11 cellular contexts compared by ENCODE assay signal in genomic region chr1:167409183-167409582, GRCh38.
DNase-seq lines count a peak whose midpoint lies in the region; ATAC-seq, FAIRE-seq and TF ChIP-seq lines count a peak whose summit lies in the region.
"Had no signal": no experiment of that assay in that cellular context is flagged by ENCODE, and none has a peak within 500 bp of the region (broad histone marks: within the 10 kb centered on the region; RNA-seq: fewer than 3 reads in every experiment).

No MANE protein-coding gene starts in this region.

- no peak overlapping the region for H3K9ac ChIP-seq in H1 (replicated peaks in 1 of 4; ENCODE audit: extremely low read depth in 1 of 4, low read depth in 3 of 4, low read length in 3 of 4)

- no peak overlapping the region for H3K4me3 Mint-ChIP-seq in type B pancreatic cell

- H3K4me3 ChIP-seq in OCI-LY7 (ENCODE audit: low read depth, low read length, poor library complexity, severe bottlenecking) (no peak overlapping the region), H1 (ENCODE audit: extremely low read depth in 1 of 4, insufficient read depth in 2 of 4, low read depth in 3 of 4, low read length in 4 of 4) (no peak overlapping the region), pancreas (no peak overlapping the region)

- DNase-seq in SHP77 treated with DMSO at 0.1 percent for 48 hours (lab: John Stamatoyannopoulos, UW): peak; percentile 39
- no peak for DNase-seq in SHP77 (lab: John Stamatoyannopoulos, UW)
- peak; percentile 59 for DNase-seq in OCI-LY7 (ENCODE audit: low spot score)
- DNase-seq in H1 (ENCODE audit: low read depth in 1 of 2, low spot score in 2 of 2): no peak
- DNase-seq in type B pancreatic cell (ENCODE audit: extremely low spot score, unreplicated experiment): no peak
- DNase-seq in pancreas: no peak
- DNase-seq: NCI-H2227 treated with DMSO at 0.1 percent for 48 hours had no signal

- no peaks in the 10 kb centered on the region for H3K9me3 ChIP-seq in OCI-LY7 (ENCODE audit: low read length)
- H3K9me3 ChIP-seq in H1 (ENCODE audit: insufficient read depth in 2 of 2, low read depth in 1 of 2, low read length in 1 of 2): no peaks in the 10 kb centered on the region
- H3K9me3 ChIP-seq in pancreas: no peaks in the 10 kb centered on the region
- H3K9me3 ChIP-seq: neutrophil had no signal

- no peaks in the 10 kb centered on the region for H3K23me2 ChIP-seq in H1 (ENCODE audit: low read depth, low read length)

- WGBS in H1 (ENCODE audit: extremely low coverage in 1 of 2, insufficient coverage in 1 of 2, insufficient read length in 1 of 2, insufficient replicate concordance in 2 of 2, low coverage in 1 of 2, low lambda C conversion rate in 2 of 2, missing lambda C conversion rate in 1 of 2), 2 experiments: 82% methylated on average over 1 of the region's 1 CpG; no CpG with 5 or more reads in 1 of the 2 experiments
- 94 to 97% methylated on average over 1 of the region's 1 CpG for WGBS in pancreas, 2 donors

- TF ChIP-seq CTCF in OCI-LY7 (conservative IDR thresholded peaks at IDR 0.05; ENCODE audit: low read length) (peak; percentile 79), H1 (IDR thresholded peaks at IDR 0.05; ENCODE audit: control extremely low read depth in 1 of 3, insufficient read depth in 1 of 3, low read depth in 1 of 3, low read length in 3 of 3) (peak in 2 of 3 experiments; percentile 48 to 57; a peak in 3 of 4 replicates), type B pancreatic cell (conservative IDR thresholded peaks at IDR 0.05) (peak; percentile 35), pancreas (IDR thresholded peaks at IDR 0.05) (no peak)

- H3K27me3 Mint-ChIP-seq in type B pancreatic cell: no peaks in the 10 kb centered on the region

- TF ChIP-seq POLR2A in H1 (IDR thresholded peaks at IDR 0.05; ENCODE audit: control extremely low read depth in 1 of 2, low read depth in 2 of 2, low read length in 2 of 2): no peak

- no peak overlapping the region for H2BK12ac ChIP-seq in H1 (ENCODE audit: low read depth, low read length)

- no peak overlapping the region for H2BK5ac ChIP-seq in H1 (ENCODE audit: low read depth, low read length)

- FAIRE-seq in H1 (lab: Jason Lieb, UNC) (peak; percentile 73), pancreas (lab: Jason Lieb, UNC) (no peak)
- FAIRE-seq: endothelial cell of umbilical vein had no signal

- H3K79me1 ChIP-seq in H1 (ENCODE audit: low read depth, low read length): no peaks in the 10 kb centered on the region

- no peak overlapping the region for H3K27ac Mint-ChIP-seq in type B pancreatic cell

- H3K79me2 ChIP-seq in OCI-LY7 (ENCODE audit: insufficient read depth, low read depth, low read length) (no peaks in the 10 kb centered on the region), H1 (ENCODE audit: control insufficient read depth in 1 of 2, insufficient read depth in 2 of 2, low read length in 2 of 2) (no peaks in the 10 kb centered on the region)

- no peak overlapping the region for H3K4ac ChIP-seq in H1 (replicated peaks; ENCODE audit: insufficient read length, low read depth, low read length)

- peaks cover 4% of the 10 kb centered on the region for H3K4me1 ChIP-seq in OCI-LY7 (ENCODE audit: insufficient read depth, low read length, poor library complexity, severe bottlenecking)
- no peaks in the 10 kb centered on the region for H3K4me1 ChIP-seq in H1 (replicated peaks in 1 of 4; ENCODE audit: control insufficient read depth in 3 of 4, insufficient read depth in 4 of 4, low read length in 3 of 4)
- peaks cover 0 to 17% (median 14%) of the 10 kb centered on the region in 3 donors for H3K4me1 ChIP-seq in pancreas

- intact Hi-C loops in OCI-LY7 (cut with micrococcal nuclease; ENCODE audit: unreplicated experiment): loop anchor here (1.0 kb wide), 1 partner anchor 141 kb away; no protein-coding TSS in a partner anchor
- intact Hi-C loops in pancreas (cut with DNase I): no loop called here

- BruUV-seq in OCI-LY7 (replicated peaks; lab: Mats Ljungman, UMichigan): no TSS peak

- H3K27me3 ChIP-seq in H1 (replicated peaks in 1 of 4; ENCODE audit: control insufficient read depth in 3 of 4, extremely low read depth in 1 of 4, insufficient read depth in 3 of 4, low read length in 3 of 4): no peaks in the 10 kb centered on the region
- H3K27me3 ChIP-seq in pancreas: no peaks in the 10 kb centered on the region
- H3K27me3 ChIP-seq: neutrophil had no signal

- no peaks in the 10 kb centered on the region for H3K9me3 Mint-ChIP-seq in type B pancreatic cell

- H4K20me1 ChIP-seq in OCI-LY7 (ENCODE audit: insufficient read depth, low read length) (no peaks in the 10 kb centered on the region), H1 (replicated peaks in 1 of 2; ENCODE audit: control insufficient read depth in 1 of 2, insufficient read depth in 2 of 2, low read length in 2 of 2) (no peaks in the 10 kb centered on the region)

- no peak overlapping the region for H4K91ac ChIP-seq in H1 (replicated peaks; ENCODE audit: insufficient read length, low read length)

- H4K8ac ChIP-seq in H1 (ENCODE audit: extremely low read depth, insufficient read depth, low read length): no peak overlapping the region

- ATAC-seq in HG03354 (IDR thresholded peaks at IDR 0.05; ENCODE audit: poor library complexity, severe bottlenecking, unreplicated experiment) (no peak), GM18870 (IDR thresholded peaks at IDR 0.05; ENCODE audit: unreplicated experiment) (no peak), pancreas (no peak)

- H3K4me1 Mint-ChIP-seq in type B pancreatic cell (ENCODE audit: unreplicated experiment): no peaks in the 10 kb centered on the region

- no peak overlapping the region for H3K4me2 ChIP-seq in OCI-LY7 (ENCODE audit: low read length)
- H3K4me2 ChIP-seq in H1 (ENCODE audit: insufficient read depth in 1 of 2, low read depth in 2 of 2, low read length in 2 of 2): no peak overlapping the region

- H3K56ac ChIP-seq in H1 (replicated peaks; ENCODE audit: insufficient read length, low read depth, low read length): no peak overlapping the region

- no peak overlapping the region for H2AK5ac ChIP-seq in H1 (ENCODE audit: low read depth, low read length)

- H3K9me2 ChIP-seq in OCI-LY7 (ENCODE audit: insufficient read depth, low read length): no peaks in the 10 kb centered on the region

- H3K18ac ChIP-seq in H1 (ENCODE audit: extremely low read depth, low read length): no peak overlapping the region

- no peak overlapping the region for H4K5ac ChIP-seq in H1 (ENCODE audit: insufficient read length, low read depth, low read length)

- peaks cover 27% of the 10 kb centered on the region for H3K36me3 Mint-ChIP-seq in type B pancreatic cell

- H2BK120ac ChIP-seq in H1 (replicated peaks; ENCODE audit: low read depth, low read length): no peak overlapping the region

- no peak overlapping the region for H3K23ac ChIP-seq in H1 (ENCODE audit: insufficient read length)

- peaks cover 76% of the 10 kb centered on the region for H3K36me3 ChIP-seq in OCI-LY7 (ENCODE audit: insufficient read depth, low read length)
- peaks cover 3 to 29% (median 13%) of the 10 kb centered on the region in 4 experiments; a peak in 6 of 8 replicates for H3K36me3 ChIP-seq in H1 (ENCODE audit: control insufficient read depth in 2 of 4, insufficient read depth in 4 of 4, low read length in 3 of 4)
- H3K36me3 ChIP-seq in pancreas: no peaks in the 10 kb centered on the region

- H2AFZ ChIP-seq in OCI-LY7 (ENCODE audit: low read length) (no peak overlapping the region), H1 (ENCODE audit: low read length) (no peak overlapping the region)

- no peak overlapping the region for H2BK20ac ChIP-seq in H1 (ENCODE audit: low read length)

- CTCF ChIA-PET in OCI-LY7 (lab: Charles Lee; ENCODE audit: unreplicated experiment): interaction anchor here (0.6 to 0.7 kb wide), 2 partner anchors 13 to 75 kb away, joined by 3 to 5 read pairs; no protein-coding TSS in a partner anchor
- CTCF ChIA-PET in H1 (lab: Charles Lee; ENCODE audit: partially characterized antibody): interaction anchor here (0.6 to 3.0 kb wide), 30 partner anchors 9 to 292 kb away, joined by 3 to 12 read pairs (median 3); no protein-coding TSS in a partner anchor

- no peak overlapping the region for H3K14ac ChIP-seq in H1 (ENCODE audit: insufficient read length)

- TF ChIP-seq EP300 in H1 (IDR thresholded peaks at IDR 0.05; ENCODE audit: borderline replicate concordance in 1 of 2, low read depth in 2 of 2, low read length in 2 of 2): no peak

- TF ChIP-seq RAD21 in H1 (IDR thresholded peaks at IDR 0.05 in 1 of 2, conservative IDR thresholded peaks at IDR 0.05 in 1 of 2; ENCODE audit: low read depth in 2 of 2, low read length in 2 of 2): peak; percentile 66 to 75

- H3K27ac ChIP-seq in OCI-LY7 (ENCODE audit: low read depth, low read length, poor library complexity, severe bottlenecking): no peak overlapping the region
- no peak overlapping the region for H3K27ac ChIP-seq in H1 (ENCODE audit: low read depth, low read length)
- no peak overlapping the region for H3K27ac ChIP-seq in pancreas
- H3K27ac ChIP-seq: neutrophil had no signal

- no peak overlapping the region for H2BK15ac ChIP-seq in H1 (ENCODE audit: low read length)

- POLR2A ChIA-PET in OCI-LY7 (lab: Charles Lee) (interaction anchor here (0.8 to 1.2 kb wide), 6 partner anchors 9 to 144 kb away, joined by 3 to 6 read pairs (median 4); partner anchors contain the start of gene CREG1), H1 (lab: Charles Lee; ENCODE audit: partially characterized antibody) (interaction anchor here (1.2 to 1.9 kb wide), 2 partner anchors 22 to 142 kb away, joined by 3 to 4 read pairs; no protein-coding TSS in a partner anchor)

TF ChIP-seq in H1, 55 proteins besides CTCF, POLR2A, EP300 and RAD21:
- TF ChIP-seq KDM4A (IDR thresholded peaks at IDR 0.05; ENCODE audit: low read depth, low read length, severe bottlenecking) (no peak), POU5F1 (IDR thresholded peaks at IDR 0.05; ENCODE audit: low read depth, low read length) (no peak), CREB1 (IDR thresholded peaks at IDR 0.05) (no peak), CTBP2 (IDR thresholded peaks at IDR 0.05; ENCODE audit: borderline replicate concordance, insufficient read depth, insufficient read length, low read length) (no peak), ATF3 (IDR thresholded peaks at IDR 0.05; ENCODE audit: insufficient read depth, low read depth, low read length) (no peak), EGR1 (IDR thresholded peaks at IDR 0.05; ENCODE audit: borderline replicate concordance, low read depth, low read length) (no peak), CBX8 (IDR thresholded peaks at IDR 0.05; ENCODE audit: borderline replicate concordance, low read depth, low read length) (no peak), BRCA1 (IDR thresholded peaks at IDR 0.05; ENCODE audit: low read depth, low read length) (no peak), BACH1 (IDR thresholded peaks at IDR 0.05; ENCODE audit: low read length) (no peak)

Comparison
In these comparisons a context has a peak if more than half of its experiments do, and no peak if none do; other contexts are left out.
1. DNase-seq: peak in SHP77 treated with DMSO at 0.1 percent for 48 hours (single experiment) and OCI-LY7 (single experiment); none in SHP77 (0 of 2), H1 (0 of 2), type B pancreatic cell (single experiment) and pancreas (0 of 6).
2. CTCF ChIP-seq: peak in OCI-LY7 (single experiment), H1 (2 of 3) and type B pancreatic cell (single experiment); none in pancreas (0 of 4).